Comparison of ENCODE assay signal across 8 cellular contexts in genomic region chr4:182938213-182938645, GRCh38. TPM values are rescaled to one million over a fixed set of nuclear protein-coding genes. Genes with fewer than 3 reads are reported as not detected.
DNase-seq lines count a peak whose midpoint lies in the region; ATAC-seq lines count a peak whose summit lies in the region.

No MANE protein-coding gene starts in this region.

- H2AFZ ChIP-seq in mesenchymal stem cell (ENCODE audit: low read depth, low read length) = no peak overlapping the region

- H3K18ac ChIP-seq in mesenchymal stem cell (ENCODE audit: low read depth in 1 of 2, low read length in 2 of 2) = no peak overlapping the region

- H3K4me3 ChIP-seq in mesenchymal stem cell (ENCODE audit: insufficient read depth in 1 of 2, low read depth in 1 of 2, low read length in 2 of 2) = no peak overlapping the region

- H2BK120ac ChIP-seq in mesenchymal stem cell (ENCODE audit: low read depth, low read length) = no peak overlapping the region

- ATAC-seq in GM18868 (IDR thresholded peaks at IDR 0.05; ENCODE audit: unreplicated experiment) = peak; percentile 91
- peak; percentile 57 for ATAC-seq in HG03060 (IDR thresholded peaks at IDR 0.05; ENCODE audit: low read depth, unreplicated experiment)

- H3K14ac ChIP-seq in mesenchymal stem cell (ENCODE audit: low read length in 2 of 2) = no peak overlapping the region

- H3K4me2 ChIP-seq in mesenchymal stem cell (ENCODE audit: low read length, poor library complexity, severe bottlenecking) = no peak overlapping the region

- H3K36me3 ChIP-seq in mesenchymal stem cell (ENCODE audit: control insufficient read depth in 1 of 2, insufficient read depth in 2 of 2, low read depth in 1 of 2, low read length in 2 of 2) = no peaks in the 10 kb centered on the region

- H2BK5ac ChIP-seq in mesenchymal stem cell (ENCODE audit: low read depth, low read length, poor library complexity, severe bottlenecking) = no peak overlapping the region

- no peaks in the 10 kb centered on the region for H3K79me1 ChIP-seq in mesenchymal stem cell (replicated peaks; ENCODE audit: low read length, poor library complexity, severe bottlenecking)

- no peak overlapping the region for H3K4ac ChIP-seq in mesenchymal stem cell (ENCODE audit: low read depth in 1 of 2, low read length in 2 of 2)

- H2AK5ac ChIP-seq in mesenchymal stem cell (ENCODE audit: low read length, severe bottlenecking) = no peak overlapping the region

- no peak overlapping the region for H2BK15ac ChIP-seq in mesenchymal stem cell (ENCODE audit: low read depth, poor library complexity, severe bottlenecking)

- no peaks in the 10 kb centered on the region for H3K4me1 ChIP-seq in mesenchymal stem cell (ENCODE audit: control insufficient read depth, insufficient read depth, low read depth, low read length)

- peak; percentile 39 to 51 for DNase-seq in AML-193 (lab: John Stamatoyannopoulos, UW)
- DNase-seq in NCI-H510A treated with DMSO at 0.1 percent for 48 hours (lab: John Stamatoyannopoulos, UW) = peak; percentile 77
- DNase-seq in activated CD4-positive, alpha-beta T cell treated with anti-CD3 and anti-CD28 coated beads, Interleukin-2, amount 50 U/mL, for 1 hour = peak; percentile 57
- DNase-seq in dermis microvascular lymphatic vessel endothelial cell (ENCODE audit: low read depth in 2 of 2) = peak; percentile 43 to 71
- peak; percentile 70 for DNase-seq in mesenchymal stem cell
- DNase-seq in stimulated activated CD8-positive, alpha-beta memory T cell treated with anti-CD3 and anti-CD28 coated beads, Interleukin-4, amount 100 ng/mL, for 24 hours (ENCODE audit: low read depth) = peak; percentile 57

- no peaks in the 10 kb centered on the region for H3K9me3 ChIP-seq in mesenchymal stem cell (ENCODE audit: control insufficient read depth, low read length)

- H3K23ac ChIP-seq in mesenchymal stem cell (ENCODE audit: low read length in 2 of 2) = no peak overlapping the region

- WGBS in mesenchymal stem cell = 7% methylated on average over 11 of the region's 14 CpGs

- no peak overlapping the region for H4K91ac ChIP-seq in mesenchymal stem cell (ENCODE audit: low read length)

- no peak overlapping the region for H3K27ac ChIP-seq in mesenchymal stem cell (ENCODE audit: low read length, poor library complexity, severe bottlenecking)

- no peak overlapping the region for H2BK12ac ChIP-seq in mesenchymal stem cell (ENCODE audit: low read length in 2 of 2)

- H3K27me3 ChIP-seq in mesenchymal stem cell (ENCODE audit: control insufficient read depth in 1 of 2, insufficient read depth in 1 of 2, low read length in 2 of 2) = peaks cover 11 to 12% of the 10 kb centered on the region in 2 experiments

- H3K9ac ChIP-seq in mesenchymal stem cell (ENCODE audit: low read length) = peak overlapping the region; percentile 76

- H4K8ac ChIP-seq in mesenchymal stem cell (ENCODE audit: low read length) = peak overlapping the region; percentile 86

RNA-seq across cellular contexts. Expression of gene DCTD, which starts 21.0 kb away (rescaled TPM):
- 73.2 and 77.0 TPM in 2 replicates for total RNA-seq in dermis microvascular lymphatic vessel endothelial cell
- polyA plus RNA-seq in mesenchymal stem cell (2013, experiment 1 of 2) = 129 TPM
- polyA plus RNA-seq in mesenchymal stem cell (2013, experiment 2 of 2) = 133 TPM
